In genomic region chr12:118103601-118104382, GRCh38 we compare ENCODE assay signal across 1 cellular context.
TF ChIP-seq lines count a peak whose summit lies in the region.

Gene VSIG10, minus strand, starts transcription at chr12:118104011. Its CDS starts 340 bp downstream, at chr12:118103671.

TF ChIP-seq in HepG2, 621 proteins besides CTCF, POLR2A, EP300 and RAD21 (continued from another document and continues in another):
- TF ChIP-seq BORCS8-MEF2B (CRISPR knock-in tag; IDR thresholded peaks at IDR 0.05) (peak; percentile 53; the same call in 1 of the 2 replicates), ZNF512 (CRISPR knock-in tag; IDR thresholded peaks at IDR 0.05) (no peak), ZNF557 (CRISPR knock-in tag; IDR thresholded peaks at IDR 0.05) (0 out of 2 replicates have a peak, but pooled peaks have one; percentile 12), DR1 (CRISPR knock-in tag; IDR thresholded peaks at IDR 0.05) (peak; percentile 60), SAP130 (CRISPR knock-in tag; IDR thresholded peaks at IDR 0.05; ENCODE audit: low read depth) (peak; percentile 82), IRF1 (CRISPR knock-in tag; IDR thresholded peaks at IDR 0.05; ENCODE audit: low read depth) (no peak), ZSCAN9 (CRISPR knock-in tag; IDR thresholded peaks at IDR 0.05; ENCODE audit: borderline replicate concordance) (no peak), ZSCAN31 (CRISPR knock-in tag; IDR thresholded peaks at IDR 0.05; ENCODE audit: low read depth) (0 out of 2 replicates have a peak, but pooled peaks have one; percentile 21), ZNF251 (CRISPR knock-in tag; IDR thresholded peaks at IDR 0.05) (no peak), MAZ (IDR thresholded peaks at IDR 0.05; ENCODE audit: borderline replicate concordance, low read depth, low read length) (no peak), MAZ (CRISPR knock-in tag; IDR thresholded peaks at IDR 0.05; ENCODE audit: low read depth) (peak; percentile 84), ZFP41 (CRISPR knock-in tag; IDR thresholded peaks at IDR 0.05; ENCODE audit: borderline replicate concordance) (no peak), SOX5 (CRISPR knock-in tag; IDR thresholded peaks at IDR 0.05; ENCODE audit: borderline replicate concordance) (no peak), IRF2 (CRISPR knock-in tag; IDR thresholded peaks at IDR 0.05) (peak; percentile 20; the same call in 1 of the 2 replicates), NFIC (IDR thresholded peaks at IDR 0.05; ENCODE audit: low read length) (no peak), KDM4B (CRISPR knock-in tag; IDR thresholded peaks at IDR 0.05) (no peak), NFKBIZ (CRISPR knock-in tag; IDR thresholded peaks at IDR 0.05) (0 out of 2 replicates have a peak, but pooled peaks have one; percentile 27), KLF11 (CRISPR knock-in tag; IDR thresholded peaks at IDR 0.05) (no peak), CHCHD3 (CRISPR knock-in tag; IDR thresholded peaks at IDR 0.05) (0 out of 2 replicates have a peak, but pooled peaks have one; percentile 34), LRRFIP1 (CRISPR knock-in tag; conservative IDR thresholded peaks at IDR 0.05) (no peak), ZMYM2 (CRISPR knock-in tag; IDR thresholded peaks at IDR 0.05) (no peak), KLF6 (CRISPR knock-in tag; IDR thresholded peaks at IDR 0.05) (0 out of 2 replicates have a peak, but pooled peaks have one; percentile 23), ZNF619 (CRISPR knock-in tag; IDR thresholded peaks at IDR 0.05) (no peak), LCORL (IDR thresholded peaks at IDR 0.05) (no peak), LCORL (CRISPR knock-in tag; IDR thresholded peaks at IDR 0.05) (peak; percentile 86), BCL3 (CRISPR knock-in tag; IDR thresholded peaks at IDR 0.05) (no peak), BRD4 (CRISPR knock-in tag; IDR thresholded peaks at IDR 0.05) (peak; percentile 53; the same call in 1 of the 2 replicates), ZNF414 (CRISPR knock-in tag; IDR thresholded peaks at IDR 0.05) (peak; percentile 86; the same call in 1 of the 2 replicates), ZNF687 (CRISPR knock-in tag; IDR thresholded peaks at IDR 0.05) (peak; percentile 85), ATF4 (CRISPR knock-in tag; IDR thresholded peaks at IDR 0.05) (peak in 1 of 2 experiments; percentile 58; a peak in 1 of 4 replicates), U2AF1 (optimal IDR thresholded peaks at IDR 0.05; ENCODE audit: low read depth, low read length) (peak; percentile 60), TBL1XR1 (IDR thresholded peaks at IDR 0.05; ENCODE audit: borderline replicate concordance, low read length, partially characterized antibody) (no peak), AHDC1 (CRISPR knock-in tag; IDR thresholded peaks at IDR 0.05; ENCODE audit: borderline replicate concordance) (no peak), PLRG1 (conservative IDR thresholded peaks at IDR 0.05) (no peak), ZBTB3 (CRISPR knock-in tag; IDR thresholded peaks at IDR 0.05; ENCODE audit: borderline replicate concordance, low read depth) (0 out of 2 replicates have a peak, but pooled peaks have one; percentile 58), ZBTB1 (CRISPR knock-in tag; IDR thresholded peaks at IDR 0.05; ENCODE audit: borderline replicate concordance) (no peak), ZNF501 (CRISPR knock-in tag; IDR thresholded peaks at IDR 0.05) (peak; percentile 39; the same call in 1 of the 2 replicates), ZNF331 (CRISPR knock-in tag; IDR thresholded peaks at IDR 0.05) (peak; percentile 44; the same call in 1 of the 2 replicates), ZBTB46 (CRISPR knock-in tag; IDR thresholded peaks at IDR 0.05; ENCODE audit: borderline replicate concordance) (0 out of 2 replicates have a peak, but pooled peaks have one; percentile 18), AGO1 (IDR thresholded peaks at IDR 0.05; ENCODE audit: low read depth, low read length, poor library complexity, severe bottlenecking) (peak; percentile 74), ZNF607 (CRISPR knock-in tag; IDR thresholded peaks at IDR 0.05; ENCODE audit: borderline replicate concordance) (peak; percentile 53; the same call in 1 of the 2 replicates), AGO2 (optimal IDR thresholded peaks at IDR 0.05; ENCODE audit: low read depth, low read length) (peak; percentile 90), NAIF1 (CRISPR knock-in tag; IDR thresholded peaks at IDR 0.05; ENCODE audit: borderline replicate concordance) (no peak), FOXK1 (CRISPR knock-in tag; IDR thresholded peaks at IDR 0.05; ENCODE audit: borderline replicate concordance, low read depth) (0 out of 2 replicates have a peak, but pooled peaks have one; percentile 40)
